In the genomic region with DNA sequence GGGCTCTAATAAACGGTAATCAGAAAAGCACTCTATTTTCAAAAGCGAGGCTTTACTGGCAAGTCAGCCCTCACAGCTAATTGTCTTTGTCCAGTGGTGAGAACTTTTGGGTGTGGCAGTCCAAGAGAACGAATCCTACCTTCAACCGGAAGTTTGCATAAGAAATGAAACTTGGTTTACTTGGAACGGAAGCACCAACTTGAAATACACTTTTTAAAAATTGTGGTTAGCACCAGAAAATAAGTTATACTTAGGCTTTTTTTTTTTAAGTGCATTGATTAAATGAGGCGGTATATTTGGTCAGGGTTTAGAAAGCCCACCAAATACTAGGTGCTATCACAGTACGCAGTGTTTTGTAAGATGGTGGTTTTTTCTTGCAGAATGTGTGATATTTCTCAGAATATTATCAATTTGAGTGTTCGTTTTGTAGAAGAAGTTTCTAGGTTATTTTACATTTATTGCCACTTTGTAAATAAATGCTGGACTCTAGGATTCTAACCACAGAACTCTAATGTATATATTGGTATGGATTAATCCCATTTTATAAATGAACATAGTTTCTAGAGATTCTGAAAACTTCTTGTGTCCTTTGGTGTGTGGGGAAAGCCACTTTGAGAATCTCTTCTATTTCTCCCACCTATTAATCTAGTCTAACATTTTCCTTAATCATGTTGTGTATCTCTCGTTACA, we compare ENCODE assay signal across 8 cellular contexts. TPM values are rescaled to one million over a fixed set of nuclear protein-coding genes. Genes with fewer than 3 reads are reported as not detected.
DNase-seq lines count a peak whose midpoint lies in the region; TF ChIP-seq lines count a peak whose summit lies in the region.

No MANE protein-coding gene starts in this region.

- peaks cover 52% of the 10 kb centered on the region for H3K4me1 Mint-ChIP-seq in dendritic cell treated with granulocyte-macrophage colony-stimulating factor and Interleukin-4, amounts not matched to agents 40 ng/mL and 50 ng/mL, for 4 days (ENCODE audit: low read depth)

- in situ Hi-C loops in ACHN (cut with HindIII; ENCODE audit: low pct_ligation_motif_present, low pct_unique_long_range_greater_than_20kb, low sequenced_read_pairs) = no loop called here

- H3K4me3 Mint-ChIP-seq in dendritic cell treated with granulocyte-macrophage colony-stimulating factor and Interleukin-4, amounts not matched to agents 40 ng/mL and 50 ng/mL, for 4 days = peak overlapping the region; percentile 85

- no peaks in the 10 kb centered on the region for H3K9me3 Mint-ChIP-seq in dendritic cell treated with granulocyte-macrophage colony-stimulating factor and Interleukin-4, amounts not matched to agents 40 ng/mL and 50 ng/mL, for 4 days

- intact Hi-C loops in dendritic cell treated with granulocyte-macrophage colony-stimulating factor and Interleukin-4, amounts not matched to agents 40 ng/mL and 50 ng/mL, for 4 days (cut with micrococcal nuclease) = loop anchor here (1.0 to 10.0 kb wide), 5 partner anchors 8 to 592 kb away; a partner anchor contains a TSS

- H3K27me3 Mint-ChIP-seq in dendritic cell treated with granulocyte-macrophage colony-stimulating factor and Interleukin-4, amounts not matched to agents 40 ng/mL and 50 ng/mL, for 4 days = no peaks in the 10 kb centered on the region

- H3K27ac Mint-ChIP-seq in dendritic cell treated with granulocyte-macrophage colony-stimulating factor and Interleukin-4, amounts not matched to agents 40 ng/mL and 50 ng/mL, for 4 days = peak overlapping the region; percentile 99

- TF ChIP-seq POLR2A in GM18526 (IDR thresholded peaks at IDR 0.05; ENCODE audit: extremely low read depth, insufficient read length) = peak; percentile 32

- peak; percentile 48 for DNase-seq in ACHN
- peak; percentile 67 for DNase-seq in RPMI7951 (ENCODE audit: low read depth)
- peak; percentile 74 for DNase-seq in myocyte (ENCODE audit: low read depth)
- DNase-seq in medulla oblongata (ENCODE audit: extremely low spot score) = no peak
- DNase-seq in cerebellum (ENCODE audit: low spot score) = no peak
- DNase-seq in germinal center (ENCODE audit: low spot score) = no peak

- H3K36me3 Mint-ChIP-seq in dendritic cell treated with granulocyte-macrophage colony-stimulating factor and Interleukin-4, amounts not matched to agents 40 ng/mL and 50 ng/mL, for 4 days (ENCODE audit: low read depth) = peaks cover 42% of the 10 kb centered on the region

RNA-seq across cellular contexts. Expression of a gene that starts 1.2 kb away (rescaled TPM):
- total RNA-seq in RPMI7951 (2014; rRNA removed; shearing (Covaris generic)) = 656 and 818 TPM in 2 replicates
- total RNA-seq in myocyte = 680 and 760 TPM in 2 replicates
- polyA plus RNA-seq in myocyte (2012) = 776 TPM
- 54.7 TPM for total RNA-seq in cerebellum

RNA-seq across cellular contexts. Expression of a gene that starts 13.1 kb away (rescaled TPM):
- 564 and 607 TPM in 2 replicates for total RNA-seq in RPMI7951 (2014; rRNA removed; shearing (Covaris generic))
- total RNA-seq in myocyte = 284 and 330 TPM in 2 replicates
- 624 TPM for polyA plus RNA-seq in myocyte (2012)
- total RNA-seq in cerebellum = 95.0 TPM

RNA-seq across cellular contexts. Expression of a gene that starts 29.0 kb away (rescaled TPM):
- 0.10 TPM in 1 of 2 replicates, not detected in the other for total RNA-seq in RPMI7951 (2014; rRNA removed; shearing (Covaris generic))
- 39.9 and 120 TPM in 2 replicates for total RNA-seq in myocyte
- polyA plus RNA-seq in myocyte (2012) = 22.3 TPM
- total RNA-seq in cerebellum = 3.7 TPM

Comparison
In these comparisons a context has a peak if more than half of its experiments do, and no peak if none do; other contexts are left out.
1. DNase-seq: peak in ACHN (single experiment), RPMI7951 (single experiment) and myocyte (single experiment); none in medulla oblongata (single experiment), cerebellum (single experiment) and germinal center (single experiment).
2. RNA of a gene that starts 1.2 kb away (total RNA-seq): 656 to 818 TPM in RPMI7951 and 680 to 760 TPM in myocyte; 54.7 TPM in cerebellum (single experiment); every median in the first group is over 10 times any median in the second.